1 cellular context compared by ENCODE assay signal in the genomic region with DNA sequence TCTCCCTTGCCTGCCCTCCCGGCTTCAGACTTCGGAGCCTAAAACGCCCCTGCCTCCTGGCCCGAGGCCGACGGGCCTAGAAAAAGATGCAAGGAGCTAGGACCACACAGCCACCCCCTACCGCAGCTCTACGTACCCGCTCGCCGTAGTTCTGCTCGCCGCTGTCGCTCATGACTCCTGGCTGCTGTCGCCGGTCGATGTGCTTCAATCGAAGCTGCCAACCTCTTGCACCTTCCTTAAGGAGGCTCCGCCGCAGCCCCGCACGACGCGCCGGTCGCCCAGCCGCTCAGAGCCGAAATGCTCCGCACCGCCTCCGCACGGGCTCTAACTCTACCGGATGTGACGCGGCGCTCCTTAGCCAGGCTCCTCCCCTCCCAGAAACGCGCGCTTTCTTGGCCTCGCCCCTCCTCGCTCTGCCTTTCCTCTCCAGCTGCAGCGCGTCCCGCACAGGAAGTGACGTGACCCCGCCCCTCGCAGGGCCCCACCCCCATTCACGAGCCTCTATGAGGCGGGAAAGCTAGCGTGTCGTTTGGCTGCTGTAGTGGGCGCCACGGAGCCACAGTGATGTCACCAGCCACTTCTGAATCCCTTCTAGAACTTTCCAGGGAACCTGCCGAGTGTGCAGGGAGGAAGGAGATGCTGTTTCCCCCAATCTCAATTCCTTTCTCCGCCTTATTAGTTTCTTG.
A peak's percentile ranks its signal among the peaks of the same experiment; 100 is the strongest.
TF ChIP-seq lines count a peak whose summit lies in the region.

A gene (minus strand): TSS at position 326 of the 686 bp plus-strand sequence. CDS start 154 bp downstream, at position 172.

TF ChIP-seq in HEK293, 187 proteins besides CTCF, POLR2A, EP300 and RAD21 (continued from another document and continues in another):
- TF ChIP-seq, protein P1, sequence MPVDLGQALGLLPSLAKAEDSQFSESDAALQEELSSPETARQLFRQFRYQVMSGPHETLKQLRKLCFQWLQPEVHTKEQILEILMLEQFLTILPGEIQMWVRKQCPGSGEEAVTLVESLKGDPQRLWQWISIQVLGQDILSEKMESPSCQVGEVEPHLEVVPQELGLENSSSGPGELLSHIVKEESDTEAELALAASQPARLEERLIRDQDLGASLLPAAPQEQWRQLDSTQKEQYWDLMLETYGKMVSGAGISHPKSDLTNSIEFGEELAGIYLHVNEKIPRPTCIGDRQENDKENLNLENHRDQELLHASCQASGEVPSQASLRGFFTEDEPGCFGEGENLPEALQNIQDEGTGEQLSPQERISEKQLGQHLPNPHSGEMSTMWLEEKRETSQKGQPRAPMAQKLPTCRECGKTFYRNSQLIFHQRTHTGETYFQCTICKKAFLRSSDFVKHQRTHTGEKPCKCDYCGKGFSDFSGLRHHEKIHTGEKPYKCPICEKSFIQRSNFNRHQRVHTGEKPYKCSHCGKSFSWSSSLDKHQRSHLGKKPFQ (tag by site-specific recombination; IDR thresholded peaks at IDR 0.05) = no peak
- TF ChIP-seq SP2 (tag by site-specific recombination; IDR thresholded peaks at IDR 0.05) = peak; percentile 94
- no peak for TF ChIP-seq OSR2 (tag by site-specific recombination; IDR thresholded peaks at IDR 0.05)
- no peak for TF ChIP-seq YY1 (tag by site-specific recombination; IDR thresholded peaks at IDR 0.05)
- peak; percentile 62 for TF ChIP-seq FEZF1 (tag by site-specific recombination; IDR thresholded peaks at IDR 0.05)
- TF ChIP-seq ZNF629 (tag by site-specific recombination; IDR thresholded peaks at IDR 0.05) = peak; percentile 88
- no peak for TF ChIP-seq ZNF24 (tag by site-specific recombination; IDR thresholded peaks at IDR 0.05)
- TF ChIP-seq ZNF394 (tag by site-specific recombination; IDR thresholded peaks at IDR 0.05; ENCODE audit: borderline replicate concordance) = no peak
- no peak for TF ChIP-seq ZNF16 (tag by site-specific recombination; IDR thresholded peaks at IDR 0.05; ENCODE audit: low read depth)
- no peak for TF ChIP-seq ZNF157 (tag by site-specific recombination; IDR thresholded peaks at IDR 0.05)
- TF ChIP-seq, protein P2, sequence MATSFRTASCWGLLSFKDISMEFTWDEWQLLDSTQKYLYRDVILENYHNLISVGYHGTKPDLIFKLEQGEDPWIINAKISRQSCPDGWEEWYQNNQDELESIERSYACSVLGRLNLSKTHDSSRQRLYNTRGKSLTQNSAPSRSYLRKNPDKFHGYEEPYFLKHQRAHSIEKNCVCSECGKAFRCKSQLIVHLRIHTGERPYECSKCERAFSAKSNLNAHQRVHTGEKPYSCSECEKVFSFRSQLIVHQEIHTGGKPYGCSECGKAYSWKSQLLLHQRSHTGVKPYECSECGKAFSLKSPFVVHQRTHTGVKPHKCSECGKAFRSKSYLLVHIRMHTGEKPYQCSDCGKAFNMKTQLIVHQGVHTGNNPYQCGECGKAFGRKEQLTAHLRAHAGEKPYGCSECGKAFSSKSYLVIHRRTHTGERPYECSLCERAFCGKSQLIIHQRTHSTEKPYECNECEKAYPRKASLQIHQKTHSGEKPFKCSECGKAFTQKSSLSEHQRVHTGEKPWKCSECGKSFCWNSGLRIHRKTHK (tag by site-specific recombination; IDR thresholded peaks at IDR 0.05) = no peak
- no peak for TF ChIP-seq ZNF664 (tag by site-specific recombination; IDR thresholded peaks at IDR 0.05)
- no peak for TF ChIP-seq ZNF571 (tag by site-specific recombination; IDR thresholded peaks at IDR 0.05)
- TF ChIP-seq, protein P3, sequence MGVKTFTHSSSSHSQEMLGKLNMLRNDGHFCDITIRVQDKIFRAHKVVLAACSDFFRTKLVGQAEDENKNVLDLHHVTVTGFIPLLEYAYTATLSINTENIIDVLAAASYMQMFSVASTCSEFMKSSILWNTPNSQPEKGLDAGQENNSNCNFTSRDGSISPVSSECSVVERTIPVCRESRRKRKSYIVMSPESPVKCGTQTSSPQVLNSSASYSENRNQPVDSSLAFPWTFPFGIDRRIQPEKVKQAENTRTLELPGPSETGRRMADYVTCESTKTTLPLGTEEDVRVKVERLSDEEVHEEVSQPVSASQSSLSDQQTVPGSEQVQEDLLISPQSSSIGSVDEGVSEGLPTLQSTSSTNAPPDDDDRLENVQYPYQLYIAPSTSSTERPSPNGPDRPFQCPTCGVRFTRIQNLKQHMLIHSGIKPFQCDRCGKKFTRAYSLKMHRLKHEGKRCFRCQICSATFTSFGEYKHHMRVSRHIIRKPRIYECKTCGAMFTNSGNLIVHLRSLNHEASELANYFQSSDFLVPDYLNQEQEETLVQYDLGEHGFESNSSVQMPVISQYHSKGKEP (tag by site-specific recombination; IDR thresholded peaks at IDR 0.05) = no peak
- TF ChIP-seq ZNF654 (tag by site-specific recombination; IDR thresholded peaks at IDR 0.05; ENCODE audit: low read depth) = no peak
- peak; percentile 82 for TF ChIP-seq ZFHX2 (tag by site-specific recombination; conservative IDR thresholded peaks at IDR 0.05)
- no peak for TF ChIP-seq ZNF623 (tag by site-specific recombination; IDR thresholded peaks at IDR 0.05)
- TF ChIP-seq ZNF146 (tag by site-specific recombination; IDR thresholded peaks at IDR 0.05) = no peak
- no peak for TF ChIP-seq MEIS1 (CRISPR knock-in tag; IDR thresholded peaks at IDR 0.05; ENCODE audit: borderline replicate concordance)
- no peak for TF ChIP-seq ZNF530 (tag by site-specific recombination; IDR thresholded peaks at IDR 0.05; ENCODE audit: low read depth)
- TF ChIP-seq ZNF184 (tag by site-specific recombination; IDR thresholded peaks at IDR 0.05) = no peak
- TF ChIP-seq ZXDB (tag by site-specific recombination; IDR thresholded peaks at IDR 0.05) = peak; percentile 90
- TF ChIP-seq ZNF174 (tag by site-specific recombination; IDR thresholded peaks at IDR 0.05) = no peak
- no peak for TF ChIP-seq ZNF621 (tag by site-specific recombination; IDR thresholded peaks at IDR 0.05)
- TF ChIP-seq ZNF626 (tag by site-specific recombination; IDR thresholded peaks at IDR 0.05) = no peak
- peak; percentile 13; the same call in 1 of the 2 replicates for TF ChIP-seq MYNN (tag by site-specific recombination; IDR thresholded peaks at IDR 0.05; ENCODE audit: borderline replicate concordance)
- no peak for TF ChIP-seq ZNF747 (tag by site-specific recombination; IDR thresholded peaks at IDR 0.05)
- no peak for TF ChIP-seq ZNF274 (IDR thresholded peaks at IDR 0.05; ENCODE audit: low read length)
- TF ChIP-seq ZNF274 (tag by site-specific recombination; IDR thresholded peaks at IDR 0.05; ENCODE audit: borderline replicate concordance) = no peak
- no peak for TF ChIP-seq ZFP3 (tag by site-specific recombination; IDR thresholded peaks at IDR 0.05; ENCODE audit: low read depth)
- TF ChIP-seq ZNF112 (tag by site-specific recombination; IDR thresholded peaks at IDR 0.05) = no peak
- peak; percentile 69 for TF ChIP-seq SETDB1 (IDR thresholded peaks at IDR 0.05; ENCODE audit: insufficient read length, low read length)
- TF ChIP-seq ZNF610 (tag by site-specific recombination; IDR thresholded peaks at IDR 0.05; ENCODE audit: borderline replicate concordance) = no peak
- TF ChIP-seq ZBTB17 (tag by site-specific recombination; IDR thresholded peaks at IDR 0.05) = peak; percentile 56; the same call in 1 of the 2 replicates
- TF ChIP-seq ZFP41 (tag by site-specific recombination; IDR thresholded peaks at IDR 0.05; ENCODE audit: borderline replicate concordance) = no peak
- no peak for TF ChIP-seq ZNF266 (tag by site-specific recombination; IDR thresholded peaks at IDR 0.05; ENCODE audit: low read depth)
- no peak for TF ChIP-seq ZNF354C (tag by site-specific recombination; IDR thresholded peaks at IDR 0.05; ENCODE audit: borderline replicate concordance, low read depth)
- TF ChIP-seq ZNF529 (tag by site-specific recombination; IDR thresholded peaks at IDR 0.05; ENCODE audit: insufficient replicate concordance) = no peak
- TF ChIP-seq, protein P4, sequence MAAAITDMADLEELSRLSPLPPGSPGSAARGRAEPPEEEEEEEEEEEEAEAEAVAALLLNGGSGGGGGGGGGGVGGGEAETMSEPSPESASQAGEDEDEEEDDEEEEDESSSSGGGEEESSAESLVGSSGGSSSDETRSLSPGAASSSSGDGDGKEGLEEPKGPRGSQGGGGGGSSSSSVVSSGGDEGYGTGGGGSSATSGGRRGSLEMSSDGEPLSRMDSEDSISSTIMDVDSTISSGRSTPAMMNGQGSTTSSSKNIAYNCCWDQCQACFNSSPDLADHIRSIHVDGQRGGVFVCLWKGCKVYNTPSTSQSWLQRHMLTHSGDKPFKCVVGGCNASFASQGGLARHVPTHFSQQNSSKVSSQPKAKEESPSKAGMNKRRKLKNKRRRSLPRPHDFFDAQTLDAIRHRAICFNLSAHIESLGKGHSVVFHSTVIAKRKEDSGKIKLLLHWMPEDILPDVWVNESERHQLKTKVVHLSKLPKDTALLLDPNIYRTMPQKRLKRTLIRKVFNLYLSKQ (tag by site-specific recombination; IDR thresholded peaks at IDR 0.05; ENCODE audit: borderline replicate concordance) = no peak
- peak; percentile 18; the same call in 1 of the 2 replicates for TF ChIP-seq ZNF341 (tag by site-specific recombination; IDR thresholded peaks at IDR 0.05; ENCODE audit: low read depth)
- no peak; the same call in 1 of the 2 replicates for TF ChIP-seq ZNF223 (tag by site-specific recombination; IDR thresholded peaks at IDR 0.05)
- TF ChIP-seq, protein P5, sequence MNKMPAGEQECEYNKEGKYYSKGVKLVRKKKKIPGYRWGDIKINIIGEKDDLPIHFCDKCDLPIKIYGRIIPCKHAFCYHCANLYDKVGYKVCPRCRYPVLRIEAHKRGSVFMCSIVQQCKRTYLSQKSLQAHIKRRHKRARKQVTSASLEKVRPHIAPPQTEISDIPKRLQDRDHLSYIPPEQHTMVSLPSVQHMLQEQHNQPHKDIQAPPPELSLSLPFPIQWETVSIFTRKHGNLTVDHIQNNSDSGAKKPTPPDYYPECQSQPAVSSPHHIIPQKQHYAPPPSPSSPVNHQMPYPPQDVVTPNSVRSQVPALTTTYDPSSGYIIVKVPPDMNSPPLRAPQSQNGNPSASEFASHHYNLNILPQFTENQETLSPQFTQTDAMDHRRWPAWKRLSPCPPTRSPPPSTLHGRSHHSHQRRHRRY (tag by site-specific recombination; IDR thresholded peaks at IDR 0.05) = no peak
- no peak for TF ChIP-seq ZNF114 (tag by site-specific recombination; IDR thresholded peaks at IDR 0.05)
- TF ChIP-seq KLF16 (tag by site-specific recombination; IDR thresholded peaks at IDR 0.05) = no peak
- TF ChIP-seq ZNF37A (tag by site-specific recombination; IDR thresholded peaks at IDR 0.05) = no peak
- TF ChIP-seq HOXC10 (CRISPR knock-in tag; IDR thresholded peaks at IDR 0.05) = no peak
- TF ChIP-seq ZFP37 (tag by site-specific recombination; IDR thresholded peaks at IDR 0.05) = peak; percentile 89
- TF ChIP-seq ZNF19 (tag by site-specific recombination; IDR thresholded peaks at IDR 0.05; ENCODE audit: low read depth) = no peak
- TF ChIP-seq, protein P6, sequence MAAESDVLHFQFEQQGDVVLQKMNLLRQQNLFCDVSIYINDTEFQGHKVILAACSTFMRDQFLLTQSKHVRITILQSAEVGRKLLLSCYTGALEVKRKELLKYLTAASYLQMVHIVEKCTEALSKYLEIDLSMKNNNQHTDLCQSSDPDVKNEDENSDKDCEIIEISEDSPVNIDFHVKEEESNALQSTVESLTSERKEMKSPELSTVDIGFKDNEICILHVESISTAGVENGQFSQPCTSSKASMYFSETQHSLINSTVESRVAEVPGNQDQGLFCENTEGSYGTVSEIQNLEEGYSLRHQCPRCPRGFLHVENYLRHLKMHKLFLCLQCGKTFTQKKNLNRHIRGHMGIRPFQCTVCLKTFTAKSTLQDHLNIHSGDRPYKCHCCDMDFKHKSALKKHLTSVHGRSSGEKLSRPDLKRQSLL (tag by site-specific recombination; IDR thresholded peaks at IDR 0.05) = no peak; the same call in none of the 2 replicates
- TF ChIP-seq TCF7L2 (IDR thresholded peaks at IDR 0.05; ENCODE audit: borderline replicate concordance, low read depth, low read length) = no peak
- no peak for TF ChIP-seq ZNF350 (tag by site-specific recombination; IDR thresholded peaks at IDR 0.05)
- TF ChIP-seq ZNF416 (tag by site-specific recombination; IDR thresholded peaks at IDR 0.05) = no peak
- peak; percentile 84 for TF ChIP-seq SP3 (tag by site-specific recombination; IDR thresholded peaks at IDR 0.05)
- TF ChIP-seq, protein P7, sequence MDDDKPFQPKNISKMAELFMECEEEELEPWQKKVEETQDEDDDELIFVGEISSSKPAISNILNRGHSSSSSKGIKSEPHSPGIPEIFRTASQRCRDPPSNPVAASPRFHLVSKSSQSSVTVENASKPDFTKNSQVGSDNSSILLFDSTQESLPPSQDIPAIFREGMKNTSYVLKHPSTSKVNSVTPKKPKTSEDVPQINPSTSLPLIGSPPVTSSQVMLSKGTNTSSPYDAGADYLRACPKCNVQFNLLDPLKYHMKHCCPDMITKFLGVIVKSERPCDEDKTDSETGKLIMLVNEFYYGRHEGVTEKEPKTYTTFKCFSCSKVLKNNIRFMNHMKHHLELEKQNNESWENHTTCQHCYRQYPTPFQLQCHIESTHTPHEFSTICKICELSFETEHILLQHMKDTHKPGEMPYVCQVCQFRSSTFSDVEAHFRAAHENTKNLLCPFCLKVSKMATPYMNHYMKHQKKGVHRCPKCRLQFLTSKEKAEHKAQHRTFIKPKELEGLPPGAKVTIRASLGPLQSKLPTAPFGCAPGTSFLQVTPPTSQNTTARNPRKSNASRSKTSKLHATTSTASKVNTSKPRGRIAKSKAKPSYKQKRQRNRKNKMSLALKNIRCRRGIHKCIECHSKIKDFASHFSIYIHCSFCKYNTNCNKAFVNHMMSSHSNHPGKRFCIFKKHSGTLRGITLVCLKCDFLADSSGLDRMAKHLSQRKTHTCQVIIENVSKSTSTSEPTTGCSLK (tag by site-specific recombination; IDR thresholded peaks at IDR 0.05) = no peak
